In the genomic region with DNA sequence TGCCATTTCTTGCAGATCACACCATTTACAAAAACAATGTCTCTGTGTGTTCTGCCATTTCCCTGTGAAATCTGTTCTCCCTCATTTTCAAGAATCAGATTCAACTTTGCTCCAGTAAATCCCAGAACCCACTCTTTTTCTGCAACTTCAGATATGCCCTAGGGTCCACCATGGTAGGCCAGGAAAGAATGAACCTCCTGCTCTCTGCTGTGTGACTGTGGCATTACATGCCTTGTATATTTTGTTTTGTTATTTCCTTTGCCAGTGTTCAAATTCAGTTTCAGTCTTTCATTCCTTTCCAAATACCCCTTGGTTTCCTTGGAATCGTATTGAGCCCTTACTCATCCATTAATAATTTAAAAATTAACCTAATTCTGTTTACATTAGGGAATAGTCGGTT, we compare ENCODE assay signal across 1 cellular context.
TF ChIP-seq lines count a peak whose summit lies in the region.

No MANE protein-coding gene starts in this region.

TF ChIP-seq in neural cell, 6 proteins besides CTCF, POLR2A, EP300 and RAD21:
- TF ChIP-seq TAF1 (IDR thresholded peaks at IDR 0.05; ENCODE audit: low read depth) (no peak), EZH2 (IDR thresholded peaks at IDR 0.05; ENCODE audit: borderline replicate concordance, insufficient read depth, low read length, poor library complexity, severe bottlenecking) (no peak), POLR2AphosphoS5 (IDR thresholded peaks at IDR 0.05) (no peak), SMC3 (conservative IDR thresholded peaks at IDR 0.05; ENCODE audit: poor library complexity) (peak; percentile 44), MXI1 (conservative IDR thresholded peaks at IDR 0.05; ENCODE audit: poor library complexity, severe bottlenecking) (no peak)
- TF ChIP-seq, protein P1, sequence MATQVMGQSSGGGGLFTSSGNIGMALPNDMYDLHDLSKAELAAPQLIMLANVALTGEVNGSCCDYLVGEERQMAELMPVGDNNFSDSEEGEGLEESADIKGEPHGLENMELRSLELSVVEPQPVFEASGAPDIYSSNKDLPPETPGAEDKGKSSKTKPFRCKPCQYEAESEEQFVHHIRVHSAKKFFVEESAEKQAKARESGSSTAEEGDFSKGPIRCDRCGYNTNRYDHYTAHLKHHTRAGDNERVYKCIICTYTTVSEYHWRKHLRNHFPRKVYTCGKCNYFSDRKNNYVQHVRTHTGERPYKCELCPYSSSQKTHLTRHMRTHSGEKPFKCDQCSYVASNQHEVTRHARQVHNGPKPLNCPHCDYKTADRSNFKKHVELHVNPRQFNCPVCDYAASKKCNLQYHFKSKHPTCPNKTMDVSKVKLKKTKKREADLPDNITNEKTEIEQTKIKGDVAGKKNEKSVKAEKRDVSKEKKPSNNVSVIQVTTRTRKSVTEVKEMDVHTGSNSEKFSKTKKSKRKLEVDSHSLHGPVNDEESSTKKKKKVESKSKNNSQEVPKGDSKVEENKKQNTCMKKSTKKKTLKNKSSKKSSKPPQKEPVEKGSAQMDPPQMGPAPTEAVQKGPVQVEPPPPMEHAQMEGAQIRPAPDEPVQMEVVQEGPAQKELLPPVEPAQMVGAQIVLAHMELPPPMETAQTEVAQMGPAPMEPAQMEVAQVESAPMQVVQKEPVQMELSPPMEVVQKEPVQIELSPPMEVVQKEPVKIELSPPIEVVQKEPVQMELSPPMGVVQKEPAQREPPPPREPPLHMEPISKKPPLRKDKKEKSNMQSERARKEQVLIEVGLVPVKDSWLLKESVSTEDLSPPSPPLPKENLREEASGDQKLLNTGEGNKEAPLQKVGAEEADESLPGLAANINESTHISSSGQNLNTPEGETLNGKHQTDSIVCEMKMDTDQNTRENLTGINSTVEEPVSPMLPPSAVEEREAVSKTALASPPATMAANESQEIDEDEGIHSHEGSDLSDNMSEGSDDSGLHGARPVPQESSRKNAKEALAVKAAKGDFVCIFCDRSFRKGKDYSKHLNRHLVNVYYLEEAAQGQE (IDR thresholded peaks at IDR 0.05; ENCODE audit: borderline replicate concordance): no peak
